Comparison of ENCODE assay signal across 8 cellular contexts in the genomic region with DNA sequence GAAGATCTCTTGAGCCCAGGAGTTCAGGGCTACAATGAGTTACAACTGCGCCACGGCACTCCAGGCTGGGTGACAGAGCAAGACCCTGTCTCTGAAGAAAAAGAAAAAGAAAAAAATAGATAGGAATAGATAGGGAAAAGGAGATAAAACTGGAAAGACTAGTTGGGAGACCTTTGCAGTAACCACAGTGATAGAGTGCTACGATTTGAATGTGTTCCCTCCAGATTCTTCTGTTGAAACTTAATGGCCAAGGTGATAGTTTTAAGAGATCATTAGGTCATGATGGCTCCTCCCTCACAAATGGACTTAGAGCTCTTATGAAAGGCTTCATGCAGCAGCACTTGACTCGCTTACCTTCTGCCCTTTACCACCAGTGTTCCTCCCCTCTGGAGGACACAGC.
"Had no signal": no experiment of that assay in that cellular context is flagged by ENCODE, and none has a peak within 500 bp of the region (broad histone marks: within the 10 kb centered on the region; RNA-seq: fewer than 3 reads in every experiment).

No MANE protein-coding gene starts in this region.

- H3K4me1 ChIP-seq: foreskin keratinocyte, pancreas, tibial artery had no signal

- H3K27ac ChIP-seq: foreskin keratinocyte, pancreas, tibial artery had no signal

- H3K27ac Mint-ChIP-seq: activated CD4-positive, alpha-beta memory T cell treated with anti-CD3 and anti-CD28 coated beads, Interleukin-2, amount 10 ng/mL, durations not matched to agents 7 days and 5 days; activated naive CD4-positive, alpha-beta T cell treated with anti-CD3 and anti-CD28 coated beads, Interleukin-2, amount 50 U/mL, for 24 hours had no signal

- H3K9me3 ChIP-seq: pancreas, tibial artery had no signal

- ATAC-seq: foreskin keratinocyte, left ventricle myocardium superior, pancreas had no signal

- H3K27me3 Mint-ChIP-seq: activated CD4-positive, alpha-beta memory T cell treated with anti-CD3 and anti-CD28 coated beads, Interleukin-2, amount 10 ng/mL, durations not matched to agents 7 days and 5 days; activated naive CD4-positive, alpha-beta T cell treated with anti-CD3 and anti-CD28 coated beads, Interleukin-2, amount 50 U/mL, for 24 hours had no signal

- DNase-seq: activated CD4-positive, alpha-beta memory T cell treated with anti-CD3 and anti-CD28 coated beads, Interleukin-2, amount 10 ng/mL, durations not matched to agents 7 days and 5 days; foreskin keratinocyte; left ventricle myocardium superior; mesenchymal stem cell; pancreas; T-helper 9 cell; tibial artery had no signal

- H3K27me3 ChIP-seq: foreskin keratinocyte, pancreas, tibial artery had no signal

- H3K4me1 Mint-ChIP-seq: activated CD4-positive, alpha-beta memory T cell treated with anti-CD3 and anti-CD28 coated beads, Interleukin-2, amount 10 ng/mL, durations not matched to agents 7 days and 5 days had no signal

- H3K9me3 Mint-ChIP-seq: activated CD4-positive, alpha-beta memory T cell treated with anti-CD3 and anti-CD28 coated beads, Interleukin-2, amount 10 ng/mL, durations not matched to agents 7 days and 5 days; activated naive CD4-positive, alpha-beta T cell treated with anti-CD3 and anti-CD28 coated beads, Interleukin-2, amount 50 U/mL, for 24 hours had no signal

- H3K4me3 Mint-ChIP-seq: activated CD4-positive, alpha-beta memory T cell treated with anti-CD3 and anti-CD28 coated beads, Interleukin-2, amount 10 ng/mL, durations not matched to agents 7 days and 5 days; activated naive CD4-positive, alpha-beta T cell treated with anti-CD3 and anti-CD28 coated beads, Interleukin-2, amount 50 U/mL, for 24 hours had no signal

- H3K4me3 ChIP-seq: pancreas, tibial artery had no signal
